Comparison of ENCODE assay signal across 11 cellular contexts in the genomic region with DNA sequence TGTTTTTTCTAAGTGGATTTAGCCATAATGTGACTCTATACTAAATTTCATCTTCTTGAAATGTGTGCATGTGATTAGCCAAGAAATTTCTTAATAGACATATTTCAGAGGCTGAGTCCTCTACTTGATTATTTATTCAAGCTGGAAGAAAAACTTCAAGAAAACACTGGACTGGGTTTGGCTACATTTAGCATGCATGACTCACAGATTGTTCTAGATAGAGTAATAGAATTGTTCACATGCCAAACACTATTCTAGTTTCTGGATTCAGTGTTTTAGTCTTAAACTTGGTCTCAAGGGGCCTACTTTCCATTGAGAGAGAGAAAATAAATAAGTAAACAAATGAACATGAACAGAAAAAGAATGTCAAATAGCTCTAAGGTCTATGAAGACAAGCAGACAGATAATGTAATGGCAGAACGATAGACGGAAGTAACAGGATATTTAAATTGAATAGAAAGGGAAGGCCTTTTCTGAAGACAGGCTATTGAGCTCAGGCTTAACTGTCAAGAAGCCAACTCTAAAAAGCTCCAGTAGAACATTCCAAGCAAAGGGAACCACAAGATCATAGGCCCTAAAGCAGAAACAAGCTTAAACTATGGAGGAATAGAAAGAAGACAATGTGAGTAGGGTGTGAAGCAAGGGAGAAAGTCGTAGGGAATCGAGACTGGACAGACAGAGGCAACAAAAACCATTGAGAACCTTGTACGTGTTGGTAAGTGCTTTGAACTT.
DNase-seq lines count a peak whose midpoint lies in the region; ATAC-seq, FAIRE-seq and TF ChIP-seq lines count a peak whose summit lies in the region.
"Had no signal": no experiment of that assay in that cellular context is flagged by ENCODE, and none has a peak within 500 bp of the region (broad histone marks: within the 10 kb centered on the region; RNA-seq: fewer than 3 reads in every experiment).

No MANE protein-coding gene starts in this region.

- peak overlapping the region; percentile 97 for H2BK15ac ChIP-seq in IMR-90 (ENCODE audit: low read depth, low read length)

- H3K4me2 ChIP-seq in IMR-90 (ENCODE audit: low read depth, low read length) = peak overlapping the region; percentile 8; the same call in 1 of the 2 replicates
- H3K4me2 ChIP-seq: PC-9 had no signal

- peak overlapping the region; percentile 97 for H2AK5ac ChIP-seq in IMR-90 (ENCODE audit: low read depth, low read length)

- 0 out of 2 replicates have a peak overlapping the region, but pooled peaks have one; percentile 16 for H3K9ac ChIP-seq in IMR-90 (ENCODE audit: low read depth, low read length)

- H3K4ac ChIP-seq in IMR-90 (ENCODE audit: low read depth, low read length) = peak overlapping the region; percentile 100

- H3K9me1 ChIP-seq in IMR-90 (ENCODE audit: insufficient read depth, low read length) = peaks cover 7% of the 10 kb centered on the region

- no CpG with 5 or more reads among the region's 5 CpGs for WGBS in IMR-90 (ENCODE audit: extremely low coverage in 2 of 2, insufficient read length in 1 of 2), 2 experiments

- H3K56ac ChIP-seq in IMR-90 (ENCODE audit: extremely low read depth, insufficient read depth, low read length) = peak overlapping the region; percentile 97

- TF ChIP-seq CTCF in IMR-90 (conservative IDR thresholded peaks at IDR 0.05; ENCODE audit: low read depth, low read length) = no peak
- TF ChIP-seq CTCF in coronary artery (IDR thresholded peaks at IDR 0.05) = no peak
- no peak for TF ChIP-seq CTCF in lower lobe of right lung (IDR thresholded peaks at IDR 0.05)

- CTCF ChIA-PET in IMR-90 (lab: Yijun Ruan, JAX) = interaction anchor here (0.5 to 1.1 kb wide), 3 partner anchors 33 to 60 kb away, joined by 3 read pairs; no protein-coding TSS in a partner anchor

- no peaks in the 10 kb centered on the region for H4K20me1 ChIP-seq in IMR-90 (ENCODE audit: insufficient read depth, low read length)

- peak overlapping the region; percentile 100 for H3K18ac ChIP-seq in IMR-90 (ENCODE audit: low read depth, low read length)

- H2AFZ ChIP-seq in IMR-90 (replicated peaks; ENCODE audit: low read length, poor library complexity) = no peak overlapping the region
- H2AFZ ChIP-seq: PC-9 had no signal

- H3K4me1 ChIP-seq in IMR-90 (ENCODE audit: control insufficient read depth, insufficient read depth, low read length) = peaks cover 17% of the 10 kb centered on the region
- H3K4me1 ChIP-seq in lower lobe of right lung = no peaks in the 10 kb centered on the region
- H3K4me1 ChIP-seq in effector memory CD4-positive, alpha-beta T cell (ENCODE audit: control insufficient read depth, insufficient read depth, low read length, poor library complexity, severe bottlenecking) = no peaks in the 10 kb centered on the region

- TF ChIP-seq POLR2A in IMR-90 (IDR thresholded peaks at IDR 0.05; ENCODE audit: low read depth, low read length) = no peak

- DNase-seq in IMR-90 (peak; percentile 98), coronary artery (ENCODE audit: low spot score) (no peak), lower lobe of right lung (no peak), urothelium cell line (ENCODE audit: low spot score) (peak; percentile 14), frontal cortex (ENCODE audit: low spot score in 2 of 2) (no peak)
- no peak for DNase-seq in effector memory CD4-positive, alpha-beta T cell
- DNase-seq in stimulated activated CD4-positive, alpha-beta T cell treated with anti-CD3 and anti-CD28 coated beads, Interleukin-4, amount 100 ng/mL, for 24 hours = no peak
- DNase-seq: activated B cell treated with CpG ODN at 0.5 μM for 24 hours, hypothalamus had no signal

- peak overlapping the region; percentile 100 for H2BK5ac ChIP-seq in IMR-90 (ENCODE audit: low read depth, low read length, poor library complexity, severe bottlenecking)

- intact Hi-C loops in IMR-90 (cut with micrococcal nuclease) (loop anchor here (1.0 kb wide), 1 partner anchor 13 kb away; no protein-coding TSS in a partner anchor), lower lobe of right lung (cut with DNase I) (no loop called here)

- in situ Hi-C loops in IMR-90 (cut with MboI; ENCODE audit: low sequenced_read_pairs) = no loop called here

- BruUV-seq in IMR-90 (replicated peaks; lab: Mats Ljungman, UMichigan) = no TSS peak

- peak overlapping the region; percentile 99 for H3K14ac ChIP-seq in IMR-90 (replicated peaks; ENCODE audit: low read depth, low read length)

- no peaks in the 10 kb centered on the region for H3K79me1 ChIP-seq in IMR-90 (ENCODE audit: low read depth in 1 of 2, low read length in 2 of 2)

- ATAC-seq in IMR-90 (ENCODE audit: low read depth) = peak; percentile 73
- peak; percentile 51 to 52 for ATAC-seq in lower lobe of right lung
- ATAC-seq in GM21528 (IDR thresholded peaks at IDR 0.05; ENCODE audit: low FRiP score, unreplicated experiment) = no peak

- peak overlapping the region; percentile 99 for H4K91ac ChIP-seq in IMR-90 (ENCODE audit: insufficient read depth, low read depth, low read length)

- H3K36me3 ChIP-seq in IMR-90 (ENCODE audit: control insufficient read depth, insufficient read depth, low read length) = no peaks in the 10 kb centered on the region
- H3K36me3 ChIP-seq in lower lobe of right lung = no peaks in the 10 kb centered on the region
- H3K36me3 ChIP-seq in effector memory CD4-positive, alpha-beta T cell (ENCODE audit: control insufficient read depth, insufficient read depth, low read length) = no peaks in the 10 kb centered on the region

- no peak for TF ChIP-seq RAD21 in IMR-90 (IDR thresholded peaks at IDR 0.05; ENCODE audit: low read length)

- peak overlapping the region; percentile 100 for H2BK20ac ChIP-seq in IMR-90 (ENCODE audit: low read depth, low read length)

- H3K4me3 ChIP-seq in IMR-90 (ENCODE audit: insufficient read depth, low read depth, low read length) = no peak overlapping the region
- no peak overlapping the region for H3K4me3 ChIP-seq in coronary artery
- H3K4me3 ChIP-seq in lower lobe of right lung = no peak overlapping the region
- no peak overlapping the region for H3K4me3 ChIP-seq in effector memory CD4-positive, alpha-beta T cell (ENCODE audit: insufficient read depth, low read depth, low read length, poor library complexity, severe bottlenecking)
- H3K4me3 ChIP-seq: PC-9 had no signal

- H2AK9ac ChIP-seq in IMR-90 (replicated peaks; ENCODE audit: low read depth, low read length, poor library complexity) = peak overlapping the region; percentile 86

- POLR2A ChIA-PET in IMR-90 (lab: Charles Lee; ENCODE audit: unreplicated experiment) = interaction anchor here (0.6 kb wide), 1 partner anchor 20 kb away, joined by 3 read pairs; no protein-coding TSS in a partner anchor

- H3K27me3 ChIP-seq in IMR-90 (ENCODE audit: control insufficient read depth, insufficient read depth, low read length) (no peaks in the 10 kb centered on the region), lower lobe of right lung (ENCODE audit: low read depth) (no peaks in the 10 kb centered on the region)
- no peaks in the 10 kb centered on the region for H3K27me3 ChIP-seq in effector memory CD4-positive, alpha-beta T cell (replicated peaks; ENCODE audit: control insufficient read depth, insufficient read depth, low read length, poor library complexity, severe bottlenecking)

- peak overlapping the region; percentile 99 for H3K23ac ChIP-seq in IMR-90 (ENCODE audit: low read depth, low read length)

- H3K27ac ChIP-seq in IMR-90 (ENCODE audit: insufficient read depth, low read length) = peak overlapping the region; percentile 98
- H3K27ac ChIP-seq in coronary artery = peak overlapping the region; percentile 72 to 83
- H3K27ac ChIP-seq in lower lobe of right lung = peak overlapping the region; percentile 1
- H3K27ac ChIP-seq in effector memory CD4-positive, alpha-beta T cell (ENCODE audit: insufficient read depth, low read length, poor library complexity, severe bottlenecking) = no peak overlapping the region
- H3K27ac ChIP-seq: PC-9 had no signal

- FAIRE-seq in urothelium cell line (lab: Jason Lieb, UNC) (no peak), frontal cortex (lab: Jason Lieb, UNC) (no peak)

- dilution Hi-C loops in IMR-90 (cut with HindIII; ENCODE audit: low sequenced_read_pairs, unreplicated experiment) = no loop called here

- peak overlapping the region; percentile 100 for H4K5ac ChIP-seq in IMR-90 (ENCODE audit: low read depth, low read length)

- H2BK120ac ChIP-seq in IMR-90 (ENCODE audit: low read depth, low read length) = peak overlapping the region; percentile 100

- peak overlapping the region; percentile 81 to 100 for H4K8ac ChIP-seq in IMR-90 (ENCODE audit: low read depth in 2 of 2, low read length in 2 of 2)

- H3K9me3 ChIP-seq in IMR-90 (ENCODE audit: control insufficient read depth, insufficient read depth, low read length) (no peaks in the 10 kb centered on the region), lower lobe of right lung (no peaks in the 10 kb centered on the region)
- no peaks in the 10 kb centered on the region for H3K9me3 ChIP-seq in effector memory CD4-positive, alpha-beta T cell (ENCODE audit: control insufficient read depth, low read length)

TF ChIP-seq in IMR-90, 13 proteins besides CTCF, POLR2A, EP300 and RAD21 (continues in another document):
- no peak for TF ChIP-seq MAFK (IDR thresholded peaks at IDR 0.05; ENCODE audit: low read depth, low read length)
- TF ChIP-seq, protein P1, sequence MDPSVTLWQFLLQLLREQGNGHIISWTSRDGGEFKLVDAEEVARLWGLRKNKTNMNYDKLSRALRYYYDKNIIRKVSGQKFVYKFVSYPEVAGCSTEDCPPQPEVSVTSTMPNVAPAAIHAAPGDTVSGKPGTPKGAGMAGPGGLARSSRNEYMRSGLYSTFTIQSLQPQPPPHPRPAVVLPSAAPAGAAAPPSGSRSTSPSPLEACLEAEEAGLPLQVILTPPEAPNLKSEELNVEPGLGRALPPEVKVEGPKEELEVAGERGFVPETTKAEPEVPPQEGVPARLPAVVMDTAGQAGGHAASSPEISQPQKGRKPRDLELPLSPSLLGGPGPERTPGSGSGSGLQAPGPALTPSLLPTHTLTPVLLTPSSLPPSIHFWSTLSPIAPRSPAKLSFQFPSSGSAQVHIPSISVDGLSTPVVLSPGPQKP (IDR thresholded peaks at IDR 0.05; ENCODE audit: borderline replicate concordance, low read depth, low read length) = no peak
- no peak for TF ChIP-seq SMC3 (IDR thresholded peaks at IDR 0.05; ENCODE audit: low read depth, low read length)
- TF ChIP-seq FOS (IDR thresholded peaks at IDR 0.05; ENCODE audit: low read depth, low read length) = peak; percentile 98
- TF ChIP-seq CEBPB (IDR thresholded peaks at IDR 0.05; ENCODE audit: low read depth, low read length) = peak; percentile 91
- TF ChIP-seq NFE2L2 (IDR thresholded peaks at IDR 0.05; ENCODE audit: low read depth, low read length) = no peak
- no peak for TF ChIP-seq MAZ (IDR thresholded peaks at IDR 0.05; ENCODE audit: borderline replicate concordance, low read depth, low read length)
- TF ChIP-seq CHD1 (IDR thresholded peaks at IDR 0.05; ENCODE audit: low read depth, low read length) = no peak
- no peak for TF ChIP-seq RFX5 (IDR thresholded peaks at IDR 0.05; ENCODE audit: low read depth, low read length)
- peak; percentile 84 for TF ChIP-seq BHLHE40 (IDR thresholded peaks at IDR 0.05; ENCODE audit: low read depth, low read length)
- TF ChIP-seq RCOR1 (IDR thresholded peaks at IDR 0.05; ENCODE audit: insufficient replicate concordance, low read length) = no peak

Comparison
In these comparisons a context has a peak if more than half of its experiments do, and no peak if none do; other contexts are left out.
1. DNase-seq: peak in IMR-90 (single experiment) and urothelium cell line (single experiment); none in coronary artery (single experiment), lower lobe of right lung (single experiment), frontal cortex (0 of 2), effector memory CD4-positive, alpha-beta T cell (0 of 3) and stimulated activated CD4-positive, alpha-beta T cell treated with anti-CD3 and anti-CD28 coated beads, Interleukin-4, amount 100 ng/mL, for 24 hours (single experiment).